ENCODE assay signal across 18 cellular contexts in genomic region chr2:105257981-105258380, GRCh38. TPM values are rescaled to one million over a fixed set of nuclear protein-coding genes. Genes with fewer than 3 reads are reported as not detected.
"Had no signal": no experiment of that assay in that cellular context is flagged by ENCODE, and none has a peak within 500 bp of the region (broad histone marks: within the 10 kb centered on the region; RNA-seq: fewer than 3 reads in every experiment).

No MANE protein-coding gene starts in this region.

- H3K4me1 ChIP-seq: colonic mucosa, tibial artery had no signal

- H3K4me3 ChIP-seq: colonic mucosa, hepatocyte, lung, mucosa of descending colon, tibial artery had no signal

- DNase-seq: activated CD4-positive, alpha-beta memory T cell treated with anti-CD3 and anti-CD28 coated beads for 36 hours; activated CD4-positive, alpha-beta T cell treated with anti-CD3 and anti-CD28 coated beads for 1 hour; activated naive CD8-positive, alpha-beta T cell treated with anti-CD3 and anti-CD28 coated beads, Interleukin-2, amount 10 ng/mL, durations not matched to agents 7 days and 5 days; activated T-cell treated with anti-CD3 and anti-CD28 coated beads, Interleukin-2, amount 50 U/mL, for 4 hours; colonic mucosa; left cardiac atrium; mucosa of descending colon; natural killer cell; right cardiac atrium; T-helper 9 cell; tibial artery had no signal

- H3K79me2 ChIP-seq: hepatocyte had no signal

- FAIRE-seq: endothelial cell of umbilical vein had no signal

- H3K4me2 ChIP-seq: hepatocyte had no signal

- H3K9me3 ChIP-seq: colonic mucosa, mucosa of descending colon, tibial artery had no signal

- H3K27me3 ChIP-seq: colonic mucosa, hepatocyte, tibial artery had no signal

- ATAC-seq: activated T-cell treated with anti-CD3 and anti-CD28 coated beads, Interleukin-2, amount 50 U/mL, for 4 hours; left cardiac atrium; mucosa of descending colon; natural killer cell; right cardiac atrium; stimulated activated memory B cell treated with anti-CD40 and anti-IgM and Interleukin-4, amounts not matched to agents 10 μg/mL and 1 μg/mL and 100 μg/mL, for 72 hours had no signal

- H3K27ac ChIP-seq: colonic mucosa, tibial artery had no signal

- H3K36me3 ChIP-seq: colonic mucosa had no signal

- H2AFZ ChIP-seq: hepatocyte had no signal

RNA-seq across cellular contexts. Expression of gene GPR45, which starts 16.4 kb away (rescaled TPM):
- total RNA-seq: activated CD4-positive, alpha-beta memory T cell treated with anti-CD3 and anti-CD28 coated beads for 36 hours; activated naive CD8-positive, alpha-beta T cell treated with anti-CD3 and anti-CD28 coated beads, Interleukin-2, amount 10 ng/mL, durations not matched to agents 7 days and 5 days; activated T-cell treated with anti-CD3 and anti-CD28 coated beads, Interleukin-2, amount 50 U/mL, for 4 hours; cardiac septum; colonic mucosa; endothelial cell of umbilical vein; fibroblast of lung; hepatocyte; left cardiac atrium; lung; mucosa of descending colon; natural killer cell; progenitor cell of endocrine pancreas; right cardiac atrium had no signal
